ENCODE assay signal across 8 cellular contexts in genomic region chr9:113059581-113060284, GRCh38. TPM values are rescaled to one million over a fixed set of nuclear protein-coding genes. Genes with fewer than 3 reads are reported as not detected.
DNase-seq lines count a peak whose midpoint lies in the region; ATAC-seq, FAIRE-seq and TF ChIP-seq lines count a peak whose summit lies in the region.
"Not testable (repeated sequence)": the region's sequence is repeated elsewhere in the genome, so short reads cannot be mapped to it uniquely, and the experiment has no call there.

No MANE protein-coding gene starts in this region.

- peak overlapping the region; percentile 32 for H3K4me3 ChIP-seq in AG04449 (ENCODE audit: low read depth, low read length)
- H3K4me3 ChIP-seq in left ventricle myocardium inferior: peak overlapping the region; percentile 33

- peaks cover 19% of the 10 kb centered on the region for H3K4me1 ChIP-seq in left ventricle myocardium inferior

- POLR2A ChIA-PET in AG04449 (lab: Yijun Ruan, JAX); WTC11 (lab: Charles Lee); naive thymus-derived CD8-positive, alpha-beta T cell (lab: Charles Lee): not testable (repeated sequence)

- CTCF ChIA-PET in AG04449 (lab: Yijun Ruan, JAX); WTC11 (lab: Charles Lee): not testable (repeated sequence)

- not testable (repeated sequence) for H3K36me3 ChIP-seq in left ventricle myocardium inferior

- FAIRE-seq in GM19239 (lab: Jason Lieb, UNC): not testable (repeated sequence)

- H3K27ac Mint-ChIP-seq in WTC11; activated naive CD8-positive, alpha-beta T cell: not testable (repeated sequence)
- peak overlapping the region in 1 of 10 donors; percentile 34 for H3K27ac Mint-ChIP-seq in naive thymus-derived CD8-positive, alpha-beta T cell

- not testable (repeated sequence) for H3K4me3 Mint-ChIP-seq in WTC11
- peak overlapping the region; percentile 44 for H3K4me3 Mint-ChIP-seq in activated naive CD8-positive, alpha-beta T cell
- H3K4me3 Mint-ChIP-seq in naive thymus-derived CD8-positive, alpha-beta T cell: peak overlapping the region in 7 of 10 donors; percentile 12 to 64 (median 41)

- TF ChIP-seq CTCF in AG04449 (IDR thresholded peaks at IDR 0.05; ENCODE audit: insufficient read depth, low read length, missing control alignments); WTC11 (IDR thresholded peaks at IDR 0.05); left ventricle myocardium inferior (IDR thresholded peaks at IDR 0.05; ENCODE audit: borderline replicate concordance): not testable (repeated sequence)

- H3K9me3 Mint-ChIP-seq in WTC11; activated naive CD8-positive, alpha-beta T cell (ENCODE audit: low read depth): not testable (repeated sequence)
- H3K9me3 Mint-ChIP-seq in naive thymus-derived CD8-positive, alpha-beta T cell: peaks cover 0 to 14% (median 8%) of the 10 kb centered on the region in 9 donors

- intact Hi-C loops in left ventricle myocardium inferior (cut with micrococcal nuclease): not testable (repeated sequence)

- not testable (repeated sequence) for DNase-seq in AG04449 (ENCODE audit: low read depth, low spot score); left ventricle myocardium inferior
- peak; percentile 36 for DNase-seq in GM19239 (ENCODE audit: insufficient read length, low spot score)
- peak; percentile 48 for DNase-seq in NCI-H2171 treated with DMSO at 0.1 percent for 48 hours (lab: John Stamatoyannopoulos, UW)
- DNase-seq in WTC11 (ENCODE audit: low spot score): peak; percentile 47
- peak in 1 of 10 donors; percentile 56 for DNase-seq in naive thymus-derived CD8-positive, alpha-beta T cell
- peak; percentile 2 for DNase-seq in stimulated activated naive CD4-positive, alpha-beta T cell treated with Interleukin-2 at 50 U/mL for 16 hours (lab: John Stamatoyannopoulos, UW)

- H3K27me3 Mint-ChIP-seq in WTC11 (ENCODE audit: low read depth): peaks cover 13% of the 10 kb centered on the region
- H3K27me3 Mint-ChIP-seq in activated naive CD8-positive, alpha-beta T cell: peaks cover 16% of the 10 kb centered on the region
- peaks cover 12 to 20% (median 13%) of the 10 kb centered on the region in 5 donors for H3K27me3 Mint-ChIP-seq in naive thymus-derived CD8-positive, alpha-beta T cell

- not testable (repeated sequence) for H3K27ac ChIP-seq in left ventricle myocardium inferior (replicated peaks)

- H3K36me3 Mint-ChIP-seq in WTC11; activated naive CD8-positive, alpha-beta T cell: not testable (repeated sequence)
- H3K36me3 Mint-ChIP-seq in naive thymus-derived CD8-positive, alpha-beta T cell: peaks cover 7 to 19% (median 16%) of the 10 kb centered on the region in 3 donors

- ATAC-seq in WTC11; naive thymus-derived CD8-positive, alpha-beta T cell: not testable (repeated sequence)

- H3K27me3 ChIP-seq in left ventricle myocardium inferior (ENCODE audit: low read depth): peaks cover 45% of the 10 kb centered on the region

- H3K9me3 ChIP-seq in left ventricle myocardium inferior (replicated peaks): peaks cover 40% of the 10 kb centered on the region

- H3K4me1 Mint-ChIP-seq in WTC11; activated naive CD8-positive, alpha-beta T cell (ENCODE audit: low read depth); naive thymus-derived CD8-positive, alpha-beta T cell: not testable (repeated sequence)

RNA-seq across cellular contexts. Expression of gene ZFP37, which starts 3.2 kb away (rescaled TPM):
- total RNA-seq in WTC11 (2021) (4.6 to 5.6 TPM (median 5.2 TPM) in 3 replicates), left ventricle myocardium inferior (1.0 TPM)
- total RNA-seq in naive thymus-derived CD8-positive, alpha-beta T cell: 1 to 10 TPM; 2.6 to 4.1 TPM
- polyA plus RNA-seq in naive thymus-derived CD8-positive, alpha-beta T cell: 1 to 10 TPM in 2 of 3 donors, under 1 TPM in 1; 0.88 to 2.1 (median 1.4) TPM

RNA-seq across cellular contexts. Expression of gene ZNF883, which starts 47.7 kb away (rescaled TPM):
- total RNA-seq in WTC11 (2021) (22.0 to 25.4 TPM (median 22.6 TPM) in 3 replicates), left ventricle myocardium inferior (6.2 TPM)
- total RNA-seq in naive thymus-derived CD8-positive, alpha-beta T cell: 1 to 10 TPM; 2.7 TPM
- 1 to 10 TPM; 1.1 to 2.8 (median 2.5) TPM for polyA plus RNA-seq in naive thymus-derived CD8-positive, alpha-beta T cell
